Comparison of ENCODE assay signal across 1 cellular context in the genomic region with DNA sequence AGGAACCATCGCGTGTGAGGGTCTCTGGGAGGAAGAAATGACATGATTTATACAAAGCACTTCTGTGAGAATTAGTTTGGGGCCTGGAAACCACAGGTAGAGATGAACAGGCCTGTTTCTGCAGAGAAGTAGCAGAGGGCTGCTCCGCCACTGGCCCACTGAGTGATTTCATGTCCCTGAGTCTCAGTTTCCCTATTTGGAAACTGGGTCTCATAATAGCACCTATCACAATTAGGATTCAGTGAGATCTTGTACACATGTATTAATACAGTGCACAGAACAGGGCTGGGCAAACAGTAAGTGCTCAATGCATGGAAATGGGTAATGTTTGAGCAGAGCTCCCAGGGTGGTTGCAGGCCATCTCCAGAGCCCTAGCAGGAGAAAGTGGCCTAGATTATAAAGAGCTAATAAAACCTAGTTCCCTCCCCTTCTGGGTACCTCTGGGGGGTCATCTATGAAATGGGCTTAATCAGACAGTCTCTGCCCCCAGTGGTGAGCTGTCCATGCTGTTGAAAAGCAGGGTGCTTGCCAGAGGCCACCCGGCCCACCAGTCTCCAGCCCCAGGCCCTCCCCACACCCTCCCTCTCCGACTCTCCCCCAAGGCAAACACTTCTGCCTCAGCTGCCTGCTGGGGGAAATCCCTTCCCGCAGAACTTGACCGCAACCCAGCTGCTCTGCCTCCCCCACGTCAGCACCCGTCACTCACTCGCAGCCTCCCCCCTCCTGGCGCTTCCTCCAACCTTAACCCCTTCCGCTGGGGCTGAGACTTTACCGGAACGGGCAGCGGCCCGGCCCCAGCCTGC.
TF ChIP-seq lines count a peak whose summit lies in the region.

No MANE protein-coding gene starts in this region.

TF ChIP-seq in HepG2, 621 proteins besides CTCF, POLR2A, EP300 and RAD21 (continued from another document and continues in another):
- TF ChIP-seq, protein P1, sequence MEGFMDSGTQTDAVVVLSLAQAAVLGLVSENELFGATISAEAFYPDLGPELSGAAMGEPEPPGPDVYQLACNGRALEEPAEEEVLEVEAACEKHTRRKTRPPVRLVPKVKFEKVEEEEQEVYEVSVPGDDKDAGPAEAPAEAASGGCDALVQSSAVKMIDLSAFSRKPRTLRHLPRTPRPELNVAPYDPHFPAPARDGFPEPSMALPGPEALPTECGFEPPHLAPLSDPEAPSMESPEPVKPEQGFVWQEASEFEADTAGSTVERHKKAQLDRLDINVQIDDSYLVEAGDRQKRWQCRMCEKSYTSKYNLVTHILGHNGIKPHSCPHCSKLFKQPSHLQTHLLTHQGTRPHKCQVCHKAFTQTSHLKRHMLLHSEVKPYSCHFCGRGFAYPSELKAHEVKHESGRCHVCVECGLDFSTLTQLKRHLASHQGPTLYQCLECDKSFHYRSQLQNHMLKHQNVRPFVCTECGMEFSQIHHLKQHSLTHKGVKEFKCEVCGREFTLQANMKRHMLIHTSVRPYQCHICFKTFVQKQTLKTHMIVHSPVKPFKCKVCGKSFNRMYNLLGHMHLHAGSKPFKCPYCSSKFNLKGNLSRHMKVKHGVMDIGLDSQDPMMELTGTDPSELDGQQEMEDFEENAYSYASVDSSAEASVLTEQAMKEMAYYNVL (CRISPR knock-in tag; IDR thresholded peaks at IDR 0.05; ENCODE audit: borderline replicate concordance): no peak
- TF ChIP-seq, protein P2, sequence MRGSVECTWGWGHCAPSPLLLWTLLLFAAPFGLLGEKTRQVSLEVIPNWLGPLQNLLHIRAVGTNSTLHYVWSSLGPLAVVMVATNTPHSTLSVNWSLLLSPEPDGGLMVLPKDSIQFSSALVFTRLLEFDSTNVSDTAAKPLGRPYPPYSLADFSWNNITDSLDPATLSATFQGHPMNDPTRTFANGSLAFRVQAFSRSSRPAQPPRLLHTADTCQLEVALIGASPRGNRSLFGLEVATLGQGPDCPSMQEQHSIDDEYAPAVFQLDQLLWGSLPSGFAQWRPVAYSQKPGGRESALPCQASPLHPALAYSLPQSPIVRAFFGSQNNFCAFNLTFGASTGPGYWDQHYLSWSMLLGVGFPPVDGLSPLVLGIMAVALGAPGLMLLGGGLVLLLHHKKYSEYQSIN (CRISPR knock-in tag; IDR thresholded peaks at IDR 0.05; ENCODE audit: borderline replicate concordance): no peak
- TF ChIP-seq, protein P3, sequence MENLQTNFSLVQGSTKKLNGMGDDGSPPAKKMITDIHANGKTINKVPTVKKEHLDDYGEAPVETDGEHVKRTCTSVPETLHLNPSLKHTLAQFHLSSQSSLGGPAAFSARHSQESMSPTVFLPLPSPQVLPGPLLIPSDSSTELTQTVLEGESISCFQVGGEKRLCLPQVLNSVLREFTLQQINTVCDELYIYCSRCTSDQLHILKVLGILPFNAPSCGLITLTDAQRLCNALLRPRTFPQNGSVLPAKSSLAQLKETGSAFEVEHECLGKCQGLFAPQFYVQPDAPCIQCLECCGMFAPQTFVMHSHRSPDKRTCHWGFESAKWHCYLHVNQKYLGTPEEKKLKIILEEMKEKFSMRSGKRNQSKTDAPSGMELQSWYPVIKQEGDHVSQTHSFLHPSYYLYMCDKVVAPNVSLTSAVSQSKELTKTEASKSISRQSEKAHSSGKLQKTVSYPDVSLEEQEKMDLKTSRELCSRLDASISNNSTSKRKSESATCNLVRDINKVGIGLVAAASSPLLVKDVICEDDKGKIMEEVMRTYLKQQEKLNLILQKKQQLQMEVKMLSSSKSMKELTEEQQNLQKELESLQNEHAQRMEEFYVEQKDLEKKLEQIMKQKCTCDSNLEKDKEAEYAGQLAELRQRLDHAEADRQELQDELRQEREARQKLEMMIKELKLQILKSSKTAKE (CRISPR knock-in tag; IDR thresholded peaks at IDR 0.05; ENCODE audit: borderline replicate concordance): peak; percentile 55; the same call in 1 of the 2 replicates
- no peak for TF ChIP-seq ZEB1 (IDR thresholded peaks at IDR 0.05; ENCODE audit: insufficient replicate concordance, low read depth)
- TF ChIP-seq SP4 (CRISPR knock-in tag; IDR thresholded peaks at IDR 0.05): no peak
- no peak for TF ChIP-seq NR1H2 (CRISPR knock-in tag; IDR thresholded peaks at IDR 0.05; ENCODE audit: borderline replicate concordance, low read depth)
- TF ChIP-seq, protein P4, sequence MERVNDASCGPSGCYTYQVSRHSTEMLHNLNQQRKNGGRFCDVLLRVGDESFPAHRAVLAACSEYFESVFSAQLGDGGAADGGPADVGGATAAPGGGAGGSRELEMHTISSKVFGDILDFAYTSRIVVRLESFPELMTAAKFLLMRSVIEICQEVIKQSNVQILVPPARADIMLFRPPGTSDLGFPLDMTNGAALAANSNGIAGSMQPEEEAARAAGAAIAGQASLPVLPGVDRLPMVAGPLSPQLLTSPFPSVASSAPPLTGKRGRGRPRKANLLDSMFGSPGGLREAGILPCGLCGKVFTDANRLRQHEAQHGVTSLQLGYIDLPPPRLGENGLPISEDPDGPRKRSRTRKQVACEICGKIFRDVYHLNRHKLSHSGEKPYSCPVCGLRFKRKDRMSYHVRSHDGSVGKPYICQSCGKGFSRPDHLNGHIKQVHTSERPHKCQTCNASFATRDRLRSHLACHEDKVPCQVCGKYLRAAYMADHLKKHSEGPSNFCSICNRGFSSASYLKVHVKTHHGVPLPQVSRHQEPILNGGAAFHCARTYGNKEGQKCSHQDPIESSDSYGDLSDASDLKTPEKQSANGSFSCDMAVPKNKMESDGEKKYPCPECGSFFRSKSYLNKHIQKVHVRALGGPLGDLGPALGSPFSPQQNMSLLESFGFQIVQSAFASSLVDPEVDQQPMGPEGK (CRISPR knock-in tag; IDR thresholded peaks at IDR 0.05): peak; percentile 92
- no peak for TF ChIP-seq CEBPB (IDR thresholded peaks at IDR 0.05; ENCODE audit: borderline replicate concordance, low read depth, low read length)
- no peak for TF ChIP-seq ONECUT2 (CRISPR knock-in tag; IDR thresholded peaks at IDR 0.05)
- TF ChIP-seq BCL6 (CRISPR knock-in tag; IDR thresholded peaks at IDR 0.05): peak; percentile 41; the same call in 1 of the 2 replicates
- no peak for TF ChIP-seq ZNF563 (CRISPR knock-in tag; IDR thresholded peaks at IDR 0.05)
- TF ChIP-seq ZNF772 (CRISPR knock-in tag; IDR thresholded peaks at IDR 0.05): no peak
- TF ChIP-seq RFX1 (IDR thresholded peaks at IDR 0.05): no peak
- TF ChIP-seq SOX13 (IDR thresholded peaks at IDR 0.05): no peak
- no peak for TF ChIP-seq SOX13 (CRISPR knock-in tag; conservative IDR thresholded peaks at IDR 0.05 in 1 of 2, IDR thresholded peaks at IDR 0.05 in 1 of 2)
- no peak for TF ChIP-seq IRX3 (CRISPR knock-in tag; IDR thresholded peaks at IDR 0.05; ENCODE audit: borderline replicate concordance, low read depth)
- TF ChIP-seq, protein P5, sequence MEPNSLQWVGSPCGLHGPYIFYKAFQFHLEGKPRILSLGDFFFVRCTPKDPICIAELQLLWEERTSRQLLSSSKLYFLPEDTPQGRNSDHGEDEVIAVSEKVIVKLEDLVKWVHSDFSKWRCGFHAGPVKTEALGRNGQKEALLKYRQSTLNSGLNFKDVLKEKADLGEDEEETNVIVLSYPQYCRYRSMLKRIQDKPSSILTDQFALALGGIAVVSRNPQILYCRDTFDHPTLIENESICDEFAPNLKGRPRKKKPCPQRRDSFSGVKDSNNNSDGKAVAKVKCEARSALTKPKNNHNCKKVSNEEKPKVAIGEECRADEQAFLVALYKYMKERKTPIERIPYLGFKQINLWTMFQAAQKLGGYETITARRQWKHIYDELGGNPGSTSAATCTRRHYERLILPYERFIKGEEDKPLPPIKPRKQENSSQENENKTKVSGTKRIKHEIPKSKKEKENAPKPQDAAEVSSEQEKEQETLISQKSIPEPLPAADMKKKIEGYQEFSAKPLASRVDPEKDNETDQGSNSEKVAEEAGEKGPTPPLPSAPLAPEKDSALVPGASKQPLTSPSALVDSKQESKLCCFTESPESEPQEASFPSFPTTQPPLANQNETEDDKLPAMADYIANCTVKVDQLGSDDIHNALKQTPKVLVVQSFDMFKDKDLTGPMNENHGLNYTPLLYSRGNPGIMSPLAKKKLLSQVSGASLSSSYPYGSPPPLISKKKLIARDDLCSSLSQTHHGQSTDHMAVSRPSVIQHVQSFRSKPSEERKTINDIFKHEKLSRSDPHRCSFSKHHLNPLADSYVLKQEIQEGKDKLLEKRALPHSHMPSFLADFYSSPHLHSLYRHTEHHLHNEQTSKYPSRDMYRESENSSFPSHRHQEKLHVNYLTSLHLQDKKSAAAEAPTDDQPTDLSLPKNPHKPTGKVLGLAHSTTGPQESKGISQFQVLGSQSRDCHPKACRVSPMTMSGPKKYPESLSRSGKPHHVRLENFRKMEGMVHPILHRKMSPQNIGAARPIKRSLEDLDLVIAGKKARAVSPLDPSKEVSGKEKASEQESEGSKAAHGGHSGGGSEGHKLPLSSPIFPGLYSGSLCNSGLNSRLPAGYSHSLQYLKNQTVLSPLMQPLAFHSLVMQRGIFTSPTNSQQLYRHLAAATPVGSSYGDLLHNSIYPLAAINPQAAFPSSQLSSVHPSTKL (CRISPR knock-in tag; IDR thresholded peaks at IDR 0.05): peak; percentile 36; the same call in 1 of the 2 replicates
- TF ChIP-seq, protein P6, sequence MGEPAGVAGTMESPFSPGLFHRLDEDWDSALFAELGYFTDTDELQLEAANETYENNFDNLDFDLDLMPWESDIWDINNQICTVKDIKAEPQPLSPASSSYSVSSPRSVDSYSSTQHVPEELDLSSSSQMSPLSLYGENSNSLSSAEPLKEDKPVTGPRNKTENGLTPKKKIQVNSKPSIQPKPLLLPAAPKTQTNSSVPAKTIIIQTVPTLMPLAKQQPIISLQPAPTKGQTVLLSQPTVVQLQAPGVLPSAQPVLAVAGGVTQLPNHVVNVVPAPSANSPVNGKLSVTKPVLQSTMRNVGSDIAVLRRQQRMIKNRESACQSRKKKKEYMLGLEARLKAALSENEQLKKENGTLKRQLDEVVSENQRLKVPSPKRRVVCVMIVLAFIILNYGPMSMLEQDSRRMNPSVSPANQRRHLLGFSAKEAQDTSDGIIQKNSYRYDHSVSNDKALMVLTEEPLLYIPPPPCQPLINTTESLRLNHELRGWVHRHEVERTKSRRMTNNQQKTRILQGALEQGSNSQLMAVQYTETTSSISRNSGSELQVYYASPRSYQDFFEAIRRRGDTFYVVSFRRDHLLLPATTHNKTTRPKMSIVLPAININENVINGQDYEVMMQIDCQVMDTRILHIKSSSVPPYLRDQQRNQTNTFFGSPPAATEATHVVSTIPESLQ (CRISPR knock-in tag; conservative IDR thresholded peaks at IDR 0.05): no peak
- TF ChIP-seq, protein P7, sequence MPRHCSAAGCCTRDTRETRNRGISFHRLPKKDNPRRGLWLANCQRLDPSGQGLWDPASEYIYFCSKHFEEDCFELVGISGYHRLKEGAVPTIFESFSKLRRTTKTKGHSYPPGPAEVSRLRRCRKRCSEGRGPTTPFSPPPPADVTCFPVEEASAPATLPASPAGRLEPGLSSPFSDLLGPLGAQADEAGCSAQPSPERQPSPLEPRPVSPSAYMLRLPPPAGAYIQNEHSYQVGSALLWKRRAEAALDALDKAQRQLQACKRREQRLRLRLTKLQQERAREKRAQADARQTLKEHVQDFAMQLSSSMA (CRISPR knock-in tag; IDR thresholded peaks at IDR 0.05): no peak
- TF ChIP-seq XRCC5 (optimal IDR thresholded peaks at IDR 0.05; ENCODE audit: low read length): peak; percentile 79
- TF ChIP-seq ZNF460 (CRISPR knock-in tag; IDR thresholded peaks at IDR 0.05; ENCODE audit: borderline replicate concordance): no peak; the same call in 1 of the 2 replicates
- no peak for TF ChIP-seq AHR (CRISPR knock-in tag; IDR thresholded peaks at IDR 0.05)
- TF ChIP-seq ZNF724P (CRISPR knock-in tag; IDR thresholded peaks at IDR 0.05; ENCODE audit: borderline replicate concordance): no peak
- peak; percentile 35; the same call in 1 of the 2 replicates for TF ChIP-seq SALL1 (CRISPR knock-in tag; IDR thresholded peaks at IDR 0.05)
- TF ChIP-seq, protein P8, sequence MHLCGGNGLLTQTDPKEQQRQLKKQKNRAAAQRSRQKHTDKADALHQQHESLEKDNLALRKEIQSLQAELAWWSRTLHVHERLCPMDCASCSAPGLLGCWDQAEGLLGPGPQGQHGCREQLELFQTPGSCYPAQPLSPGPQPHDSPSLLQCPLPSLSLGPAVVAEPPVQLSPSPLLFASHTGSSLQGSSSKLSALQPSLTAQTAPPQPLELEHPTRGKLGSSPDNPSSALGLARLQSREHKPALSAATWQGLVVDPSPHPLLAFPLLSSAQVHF (CRISPR knock-in tag; IDR thresholded peaks at IDR 0.05): no peak
- TF ChIP-seq, protein P9, sequence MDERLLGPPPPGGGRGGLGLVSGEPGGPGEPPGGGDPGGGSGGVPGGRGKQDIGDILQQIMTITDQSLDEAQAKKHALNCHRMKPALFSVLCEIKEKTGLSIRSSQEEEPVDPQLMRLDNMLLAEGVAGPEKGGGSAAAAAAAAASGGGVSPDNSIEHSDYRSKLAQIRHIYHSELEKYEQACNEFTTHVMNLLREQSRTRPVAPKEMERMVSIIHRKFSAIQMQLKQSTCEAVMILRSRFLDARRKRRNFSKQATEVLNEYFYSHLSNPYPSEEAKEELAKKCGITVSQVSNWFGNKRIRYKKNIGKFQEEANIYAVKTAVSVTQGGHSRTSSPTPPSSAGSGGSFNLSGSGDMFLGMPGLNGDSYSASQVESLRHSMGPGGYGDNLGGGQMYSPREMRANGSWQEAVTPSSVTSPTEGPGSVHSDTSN (CRISPR knock-in tag; IDR thresholded peaks at IDR 0.05): peak; percentile 55; the same call in 1 of the 2 replicates
- TF ChIP-seq, protein P10, sequence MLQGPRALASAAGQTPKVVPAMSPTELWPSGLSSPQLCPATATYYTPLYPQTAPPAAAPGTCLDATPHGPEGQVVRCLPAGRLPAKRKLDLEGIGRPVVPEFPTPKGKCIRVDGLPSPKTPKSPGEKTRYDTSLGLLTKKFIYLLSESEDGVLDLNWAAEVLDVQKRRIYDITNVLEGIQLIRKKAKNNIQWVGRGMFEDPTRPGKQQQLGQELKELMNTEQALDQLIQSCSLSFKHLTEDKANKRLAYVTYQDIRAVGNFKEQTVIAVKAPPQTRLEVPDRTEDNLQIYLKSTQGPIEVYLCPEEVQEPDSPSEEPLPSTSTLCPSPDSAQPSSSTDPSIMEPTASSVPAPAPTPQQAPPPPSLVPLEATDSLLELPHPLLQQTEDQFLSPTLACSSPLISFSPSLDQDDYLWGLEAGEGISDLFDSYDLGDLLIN (CRISPR knock-in tag; IDR thresholded peaks at IDR 0.05; ENCODE audit: borderline replicate concordance): no peak
- no peak; the same call in 1 of the 2 replicates for TF ChIP-seq PHF21A (CRISPR knock-in tag; IDR thresholded peaks at IDR 0.05)
